17 cellular contexts compared by ENCODE assay signal in genomic region chr2:80968450-80968849, GRCh38.
DNase-seq lines count a peak whose midpoint lies in the region; ATAC-seq, FAIRE-seq and TF ChIP-seq lines count a peak whose summit lies in the region.
"Had no signal": no experiment of that assay in that cellular context is flagged by ENCODE, and none has a peak within 500 bp of the region (broad histone marks: within the 10 kb centered on the region; RNA-seq: fewer than 3 reads in every experiment).

No MANE protein-coding gene starts in this region.

- CTCF ChIA-PET in GM12878 (lab: Yijun Ruan, JAX) = interaction anchor here (0.7 kb wide), 1 partner anchor 247 kb away, joined by 3 read pairs; no protein-coding TSS in a partner anchor

- H3K4me1 ChIP-seq in GM12878 (ENCODE audit: control insufficient read depth, insufficient read depth, low read length) = no peaks in the 10 kb centered on the region
- no peaks in the 10 kb centered on the region for H3K4me1 ChIP-seq in upper lobe of right lung
- H3K4me1 ChIP-seq in foreskin keratinocyte = no peaks in the 10 kb centered on the region
- H3K4me1 ChIP-seq: HAP-1, SJCRH30 had no signal

- in situ Hi-C loops in GM12878 (cut with MboI) = no loop called here

- no peak overlapping the region for H2AFZ ChIP-seq in GM12878 (ENCODE audit: control insufficient read depth, low read depth, low read length)

- H3K36me3 ChIP-seq in GM12878 (ENCODE audit: control insufficient read depth in 2 of 2, insufficient read depth in 2 of 2, low read length in 1 of 2) = no peaks in the 10 kb centered on the region
- no peaks in the 10 kb centered on the region for H3K36me3 ChIP-seq in upper lobe of right lung
- H3K36me3 ChIP-seq: HAP-1, SJCRH30 had no signal

- ATAC-seq in GM12878 (0 out of 3 replicates have a peak, but pooled peaks have one; percentile 24), upper lobe of right lung (peak; percentile 19), foreskin keratinocyte (no peak)

- FAIRE-seq in GM12878 (lab: Jason Lieb, UNC) (no peak), D721Med (lab: Jason Lieb, UNC) (no peak)

- BruUV-seq in GM12878 (replicated peaks; lab: Mats Ljungman, UMichigan) = no TSS peak

- RAD21 ChIA-PET in GM12878 (lab: Charles Lee; ENCODE audit: unreplicated experiment) = no interaction called here

- no peaks in the 10 kb centered on the region; the same call in 2 of the 3 replicates for H3K9me3 ChIP-seq in GM12878 (replicated peaks; ENCODE audit: control insufficient read depth, insufficient read depth, low read length)
- peaks cover 8% of the 10 kb centered on the region for H3K9me3 ChIP-seq in upper lobe of right lung
- H3K9me3 ChIP-seq: HAP-1, SJCRH30 had no signal

- no peaks in the 10 kb centered on the region for H3K79me2 ChIP-seq in GM12878 (ENCODE audit: control insufficient read depth, insufficient read depth, low read length)

- SMC1A ChIA-PET in GM12878 (lab: Charles Lee; ENCODE audit: uncharacterized antibody, unreplicated experiment) = interaction anchor here (1.2 kb wide), 1 partner anchor 435 kb away, joined by 3 read pairs; no protein-coding TSS in a partner anchor

- H3K27me3 ChIP-seq in GM12878 (replicated peaks in 1 of 2; ENCODE audit: control insufficient read depth in 2 of 2, insufficient read depth in 2 of 2, low read length in 1 of 2) = no peaks in the 10 kb centered on the region
- H3K27me3 ChIP-seq in upper lobe of right lung = no peaks in the 10 kb centered on the region
- H3K27me3 ChIP-seq in foreskin keratinocyte = no peaks in the 10 kb centered on the region
- H3K27me3 ChIP-seq: SJCRH30 had no signal

- no peak for TF ChIP-seq RAD21 in GM12878 (IDR thresholded peaks at IDR 0.05; ENCODE audit: insufficient read depth, low read depth, low read length)

- TF ChIP-seq POLR2A in NB4 (IDR thresholded peaks at IDR 0.05; ENCODE audit: extremely low read depth, insufficient read length) = no peak
- TF ChIP-seq POLR2A in GM12878 (IDR thresholded peaks at IDR 0.05; ENCODE audit: low read depth, low read length) = no peak

- intact Hi-C loops in GM12878 (cut with micrococcal nuclease; ENCODE audit: unreplicated experiment) = no loop called here
- intact Hi-C loops in upper lobe of right lung (cut with DNase I) = loop anchor here (10.0 kb wide), 1 partner anchor 264 kb away; no protein-coding TSS in a partner anchor

- no peak for TF ChIP-seq CTCF in NB4 (IDR thresholded peaks at IDR 0.05; ENCODE audit: low read depth, low read length)
- no peak for TF ChIP-seq CTCF in GM12878 (IDR thresholded peaks at IDR 0.05 in 2 of 3, conservative IDR thresholded peaks at IDR 0.05 in 1 of 3; ENCODE audit: control insufficient read depth in 2 of 3, extremely low read depth in 1 of 3, insufficient read depth in 1 of 3, low read depth in 3 of 3, low read length in 3 of 3)
- TF ChIP-seq CTCF in upper lobe of right lung (IDR thresholded peaks at IDR 0.05) = no peak
- no peak for TF ChIP-seq CTCF in GM10266 (IDR thresholded peaks at IDR 0.05; ENCODE audit: control insufficient read depth, insufficient read depth, low read depth, missing control alignments)
- TF ChIP-seq CTCF in foreskin keratinocyte (conservative IDR thresholded peaks at IDR 0.05) = no peak
- no peak for TF ChIP-seq CTCF in D721Med (IDR thresholded peaks at IDR 0.05; ENCODE audit: insufficient read depth, missing control alignments)

- H3K4me2 ChIP-seq in GM12878 (ENCODE audit: control insufficient read depth, insufficient read depth) = no peak overlapping the region

- no peak for TF ChIP-seq EP300 in GM12878 (IDR thresholded peaks at IDR 0.05; ENCODE audit: borderline replicate concordance in 1 of 2, control insufficient read depth in 1 of 2, low read depth in 2 of 2, low read length in 2 of 2)

- 53% methylated on average over 3 of the region's 3 CpGs for WGBS in GM12878 (ENCODE audit: insufficient coverage, insufficient replicate concordance, low lambda C conversion rate, missing lambda C conversion rate)

- H3K4me3 ChIP-seq in NB4 (ENCODE audit: low read depth, low read length) = no peak overlapping the region
- H3K4me3 ChIP-seq in GM12878 = no peak overlapping the region
- no peak overlapping the region for H3K4me3 ChIP-seq in upper lobe of right lung
- H3K4me3 ChIP-seq: HAP-1, SJCRH30 had no signal

- DNase-seq in DMS53 (lab: John Stamatoyannopoulos, UW) = peak; percentile 26
- no peak for DNase-seq in DMS53 treated with DMSO at 0.1 percent for 48 hours (lab: John Stamatoyannopoulos, UW; ENCODE audit: unreplicated experiment)
- DNase-seq in NB4 (ENCODE audit: low read depth) = peak; percentile 3
- DNase-seq in GM12878 (ENCODE audit: low read depth, low spot score) = no peak
- DNase-seq in upper lobe of right lung = no peak
- no peak for DNase-seq in GM10266 (ENCODE audit: extremely low spot score)
- DNase-seq in foreskin keratinocyte = no peak
- no peak for DNase-seq in D721Med (ENCODE audit: insufficient read length, low spot score)
- DNase-seq: C1 segment of cervical spinal cord, COR-L47, DMS79 treated with DMSO at 0.1 percent for 48 hours, GDM1, NCI-H1417, NCI-H2029 treated with DMSO at 0.1 percent for 48 hours had no signal

- H3K27ac ChIP-seq in GM12878 (ENCODE audit: control insufficient read depth, insufficient read depth) = no peak overlapping the region
- no peak overlapping the region for H3K27ac ChIP-seq in upper lobe of right lung
- no peak overlapping the region for H3K27ac ChIP-seq in foreskin keratinocyte
- H3K27ac ChIP-seq: RWPE1, SJCRH30 had no signal

- POLR2A ChIA-PET in GM12878 (lab: Charles Lee) = no interaction called here

- no peak overlapping the region for H3K9ac ChIP-seq in GM12878 (ENCODE audit: control insufficient read depth, insufficient read depth, low read length)

- no peaks in the 10 kb centered on the region for H4K20me1 ChIP-seq in GM12878 (ENCODE audit: control insufficient read depth, insufficient read depth)

TF ChIP-seq in GM12878, 131 proteins besides CTCF, POLR2A, EP300 and RAD21 (continues in another document):
- no peak for TF ChIP-seq TCF3 (IDR thresholded peaks at IDR 0.05; ENCODE audit: borderline replicate concordance, insufficient read depth, low read depth, low read length)
- no peak for TF ChIP-seq ZNF274 (IDR thresholded peaks at IDR 0.05; ENCODE audit: insufficient read depth, insufficient read length)
- no peak for TF ChIP-seq JUND (IDR thresholded peaks at IDR 0.05; ENCODE audit: low read depth, low read length)
- TF ChIP-seq IKZF2 (IDR thresholded peaks at IDR 0.05) = no peak
- TF ChIP-seq POU2F2 (IDR thresholded peaks at IDR 0.05; ENCODE audit: borderline replicate concordance, low read depth, low read length) = no peak
- TF ChIP-seq EGR1 (IDR thresholded peaks at IDR 0.05; ENCODE audit: borderline replicate concordance in 1 of 2, low read depth in 2 of 2, low read length in 2 of 2) = no peak
- no peak for TF ChIP-seq ATF7 (IDR thresholded peaks at IDR 0.05; ENCODE audit: low read depth)
- no peak for TF ChIP-seq E2F8 (IDR thresholded peaks at IDR 0.05; ENCODE audit: low read depth, partially characterized antibody)
- no peak for TF ChIP-seq NFYA (IDR thresholded peaks at IDR 0.05; ENCODE audit: borderline replicate concordance, low read depth, low read length)
- no peak for TF ChIP-seq ZNF687 (IDR thresholded peaks at IDR 0.05)
- no peak for TF ChIP-seq GABPA (IDR thresholded peaks at IDR 0.05; ENCODE audit: low read depth)
- TF ChIP-seq PAX5 (IDR thresholded peaks at IDR 0.05; ENCODE audit: borderline replicate concordance, low read depth, low read length) = no peak

Comparison
In these comparisons a context has a peak if more than half of its experiments do, and no peak if none do; other contexts are left out.
1. DNase-seq: peak in DMS53 (single experiment) and NB4 (single experiment); none in DMS53 treated with DMSO at 0.1 percent for 48 hours (single experiment), GM12878 (single experiment), upper lobe of right lung (single experiment), GM10266 (single experiment), foreskin keratinocyte (0 of 2) and D721Med (single experiment).